In genomic region chr5:227375-227774, GRCh38 we compare ENCODE assay signal across 11 cellular contexts. TPM values are rescaled to one million over a fixed set of nuclear protein-coding genes. Genes with fewer than 3 reads are reported as not detected.
"Had no signal": no experiment of that assay in that cellular context is flagged by ENCODE, and none has a peak within 500 bp of the region (broad histone marks: within the 10 kb centered on the region; RNA-seq: fewer than 3 reads in every experiment).

No MANE protein-coding gene starts in this region.

RNA-seq across cellular contexts. Expression of gene LRRC14B, which starts 36.1 kb away (rescaled TPM):
- total RNA-seq: activated B cell treated with CpG ODN at 0.5 μM for 24 hours, adrenal gland, aorta, body of pancreas, colonic mucosa, dermis microvascular lymphatic vessel endothelial cell, endodermal cell, esophagus muscularis mucosa, foreskin keratinocyte, glomerular endothelial cell, T-cell had no signal
